In genomic region chr1:162663086-162663485, GRCh38 we compare ENCODE assay signal across 15 cellular contexts. TPM values are rescaled to one million over a fixed set of nuclear protein-coding genes. Genes with fewer than 3 reads are reported as not detected.
DNase-seq lines count a peak whose midpoint lies in the region; ATAC-seq and TF ChIP-seq lines count a peak whose summit lies in the region.
"Had no signal": no experiment of that assay in that cellular context is flagged by ENCODE, and none has a peak within 500 bp of the region (broad histone marks: within the 10 kb centered on the region; RNA-seq: fewer than 3 reads in every experiment).

No MANE protein-coding gene starts in this region.

- no peaks in the 10 kb centered on the region for H3K36me3 ChIP-seq in GM06990 (ENCODE audit: control insufficient read depth, insufficient read depth, low read length)
- no peaks in the 10 kb centered on the region for H3K36me3 ChIP-seq in RWPE2 (ENCODE audit: low read depth)
- H3K36me3 ChIP-seq in mucosa of descending colon (ENCODE audit: low read depth) = no peaks in the 10 kb centered on the region
- H3K36me3 ChIP-seq in psoas muscle (ENCODE audit: insufficient read depth in 1 of 2, low read depth in 1 of 2) = no peaks in the 10 kb centered on the region
- peaks cover 7% of the 10 kb centered on the region for H3K36me3 ChIP-seq in right atrium auricular region
- H3K36me3 ChIP-seq: esophagus squamous epithelium had no signal

- H3K4me1 ChIP-seq in RWPE2 (ENCODE audit: insufficient read depth, poor library complexity, severe bottlenecking) (no peaks in the 10 kb centered on the region), mucosa of descending colon (ENCODE audit: low read depth) (no peaks in the 10 kb centered on the region), psoas muscle (no peaks in the 10 kb centered on the region), right atrium auricular region (peaks cover 0 to 9% of the 10 kb centered on the region in 2 donors)

- H3K27ac ChIP-seq in RWPE2 (ENCODE audit: poor library complexity, severe bottlenecking) (no peak overlapping the region), psoas muscle (no peak overlapping the region), right atrium auricular region (no peak overlapping the region)
- H3K27ac ChIP-seq: esophagus squamous epithelium, HL-60 had no signal

- ATAC-seq in RWPE2 (ENCODE audit: low read depth) (peak; percentile 60; the same call in 2 of the 3 replicates), mucosa of descending colon (no peak), psoas muscle (no peak)

- H3K4me3 ChIP-seq in GM06990 (replicated peaks; ENCODE audit: low read depth, low read length) = no peak overlapping the region
- H3K4me3 ChIP-seq in RWPE2 (ENCODE audit: severe bottlenecking) = no peak overlapping the region
- no peak overlapping the region for H3K4me3 ChIP-seq in mucosa of descending colon
- no peak overlapping the region for H3K4me3 ChIP-seq in psoas muscle
- H3K4me3 ChIP-seq in right atrium auricular region = no peak overlapping the region
- H3K4me3 ChIP-seq: esophagus squamous epithelium, MG63, tibial nerve had no signal

- TF ChIP-seq CTCF in GM06990 (IDR thresholded peaks at IDR 0.05; ENCODE audit: insufficient read depth, low read length, poor library complexity, severe bottlenecking) (no peak), RWPE2 (IDR thresholded peaks at IDR 0.05; ENCODE audit: poor library complexity, severe bottlenecking) (no peak), mucosa of descending colon (IDR thresholded peaks at IDR 0.05) (no peak), psoas muscle (IDR thresholded peaks at IDR 0.05) (no peak), right atrium auricular region (IDR thresholded peaks at IDR 0.05) (no peak)

- intact Hi-C loops in mucosa of descending colon (cut with DNase I, micrococcal nuclease) = no loop called here
- intact Hi-C loops in psoas muscle (cut with DNase I) = no loop called here

- no peaks in the 10 kb centered on the region for H3K27me3 ChIP-seq in GM06990 (replicated peaks; ENCODE audit: control insufficient read depth, insufficient read depth, low read length)
- no peaks in the 10 kb centered on the region for H3K27me3 ChIP-seq in RWPE2 (ENCODE audit: insufficient read depth, poor library complexity, severe bottlenecking)
- no peaks in the 10 kb centered on the region for H3K27me3 ChIP-seq in psoas muscle (ENCODE audit: insufficient read depth in 3 of 3, low read length in 2 of 3)
- H3K27me3 ChIP-seq in right atrium auricular region = no peaks in the 10 kb centered on the region
- H3K27me3 ChIP-seq: esophagus squamous epithelium, MG63, tibial nerve had no signal

- H3K9me3 ChIP-seq in RWPE2 (ENCODE audit: severe bottlenecking) (no peaks in the 10 kb centered on the region), mucosa of descending colon (no peaks in the 10 kb centered on the region), psoas muscle (no peaks in the 10 kb centered on the region), right atrium auricular region (no peaks in the 10 kb centered on the region)
- H3K9me3 ChIP-seq: esophagus squamous epithelium, MG63, tibial nerve had no signal

- DNase-seq in GM06990 (ENCODE audit: extremely low read depth, insufficient read length) = peak; percentile 26
- DNase-seq in HCEC 1CT = peak; percentile 54
- DNase-seq in RWPE2 (ENCODE audit: low spot score) = no peak
- DNase-seq in iris pigment epithelial cell (ENCODE audit: low read depth) = peak; percentile 70
- no peak for DNase-seq in mucosa of descending colon
- DNase-seq in psoas muscle = no peak
- DNase-seq in activated naive CD4-positive, alpha-beta T cell treated with Interleukin-2 at 50 U/mL for 16 hours = no peak
- no peak for DNase-seq in right atrium auricular region (ENCODE audit: low spot score)
- DNase-seq: activated B cell treated with CpG ODN at 0.5 μM for 24 hours, esophagus squamous epithelium, immature natural killer cell, Right ventricle myocardium superior had no signal

RNA-seq across cellular contexts. Expression of gene DDR2, which starts 30.8 kb away (rescaled TPM):
- total RNA-seq in mucosa of descending colon = 100 to 1,000 TPM in 1 of 3 donors, 10 to 100 TPM in 2; 13.3 to 203 (median 28.0) TPM
- 10 to 100 TPM in 1 of 4 donors, 1 to 10 TPM in 3; 6.0 to 21.2 (median 6.4) TPM for total RNA-seq in psoas muscle
- polyA plus RNA-seq in psoas muscle = 1 to 10 TPM; 1.3 to 2.9 (median 1.6) TPM
- total RNA-seq in right atrium auricular region = 10 to 100 TPM; 41.6 to 69.9 TPM

Comparison
In these comparisons a context has a peak if more than half of its experiments do, and no peak if none do; other contexts are left out.
1. DNase-seq: peak in GM06990 (single experiment), HCEC 1CT (single experiment) and iris pigment epithelial cell (single experiment); none in RWPE2 (single experiment), mucosa of descending colon (0 of 3), psoas muscle (0 of 2), activated naive CD4-positive, alpha-beta T cell treated with Interleukin-2 at 50 U/mL for 16 hours (single experiment) and right atrium auricular region (single experiment).